1 cellular context compared by ENCODE assay signal in the genomic region with DNA sequence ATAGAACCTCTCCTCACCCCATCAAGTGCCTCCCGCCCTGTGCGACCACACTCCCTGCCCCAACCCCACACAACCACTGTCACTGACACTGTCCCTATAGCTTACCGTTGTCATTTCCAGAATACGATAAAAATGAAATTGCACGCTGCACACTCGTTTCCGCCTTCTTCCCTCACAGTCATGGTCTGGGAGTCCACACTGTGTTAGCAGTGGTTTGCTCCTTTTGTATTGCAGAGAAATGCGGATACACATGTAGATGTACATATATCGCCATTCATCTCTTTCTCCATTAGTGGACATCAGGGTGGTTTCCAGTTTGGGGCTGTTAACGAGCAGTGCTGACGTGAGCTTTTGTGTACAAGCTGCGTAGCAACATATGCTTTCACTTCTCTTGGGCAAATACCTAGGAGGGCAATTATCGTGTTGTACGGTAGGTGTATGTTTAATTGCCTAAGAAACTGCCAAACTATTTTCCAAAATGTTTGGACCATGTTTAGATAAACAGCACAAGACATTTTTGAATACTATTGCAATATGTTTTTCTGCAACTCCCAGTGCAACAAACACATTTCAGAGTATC.
TF ChIP-seq lines count a peak whose summit lies in the region.

No MANE protein-coding gene starts in this region.

TF ChIP-seq in GM23338, 12 proteins besides CTCF, POLR2A, EP300 and RAD21 (continued from another document):
- TF ChIP-seq, protein P1, sequence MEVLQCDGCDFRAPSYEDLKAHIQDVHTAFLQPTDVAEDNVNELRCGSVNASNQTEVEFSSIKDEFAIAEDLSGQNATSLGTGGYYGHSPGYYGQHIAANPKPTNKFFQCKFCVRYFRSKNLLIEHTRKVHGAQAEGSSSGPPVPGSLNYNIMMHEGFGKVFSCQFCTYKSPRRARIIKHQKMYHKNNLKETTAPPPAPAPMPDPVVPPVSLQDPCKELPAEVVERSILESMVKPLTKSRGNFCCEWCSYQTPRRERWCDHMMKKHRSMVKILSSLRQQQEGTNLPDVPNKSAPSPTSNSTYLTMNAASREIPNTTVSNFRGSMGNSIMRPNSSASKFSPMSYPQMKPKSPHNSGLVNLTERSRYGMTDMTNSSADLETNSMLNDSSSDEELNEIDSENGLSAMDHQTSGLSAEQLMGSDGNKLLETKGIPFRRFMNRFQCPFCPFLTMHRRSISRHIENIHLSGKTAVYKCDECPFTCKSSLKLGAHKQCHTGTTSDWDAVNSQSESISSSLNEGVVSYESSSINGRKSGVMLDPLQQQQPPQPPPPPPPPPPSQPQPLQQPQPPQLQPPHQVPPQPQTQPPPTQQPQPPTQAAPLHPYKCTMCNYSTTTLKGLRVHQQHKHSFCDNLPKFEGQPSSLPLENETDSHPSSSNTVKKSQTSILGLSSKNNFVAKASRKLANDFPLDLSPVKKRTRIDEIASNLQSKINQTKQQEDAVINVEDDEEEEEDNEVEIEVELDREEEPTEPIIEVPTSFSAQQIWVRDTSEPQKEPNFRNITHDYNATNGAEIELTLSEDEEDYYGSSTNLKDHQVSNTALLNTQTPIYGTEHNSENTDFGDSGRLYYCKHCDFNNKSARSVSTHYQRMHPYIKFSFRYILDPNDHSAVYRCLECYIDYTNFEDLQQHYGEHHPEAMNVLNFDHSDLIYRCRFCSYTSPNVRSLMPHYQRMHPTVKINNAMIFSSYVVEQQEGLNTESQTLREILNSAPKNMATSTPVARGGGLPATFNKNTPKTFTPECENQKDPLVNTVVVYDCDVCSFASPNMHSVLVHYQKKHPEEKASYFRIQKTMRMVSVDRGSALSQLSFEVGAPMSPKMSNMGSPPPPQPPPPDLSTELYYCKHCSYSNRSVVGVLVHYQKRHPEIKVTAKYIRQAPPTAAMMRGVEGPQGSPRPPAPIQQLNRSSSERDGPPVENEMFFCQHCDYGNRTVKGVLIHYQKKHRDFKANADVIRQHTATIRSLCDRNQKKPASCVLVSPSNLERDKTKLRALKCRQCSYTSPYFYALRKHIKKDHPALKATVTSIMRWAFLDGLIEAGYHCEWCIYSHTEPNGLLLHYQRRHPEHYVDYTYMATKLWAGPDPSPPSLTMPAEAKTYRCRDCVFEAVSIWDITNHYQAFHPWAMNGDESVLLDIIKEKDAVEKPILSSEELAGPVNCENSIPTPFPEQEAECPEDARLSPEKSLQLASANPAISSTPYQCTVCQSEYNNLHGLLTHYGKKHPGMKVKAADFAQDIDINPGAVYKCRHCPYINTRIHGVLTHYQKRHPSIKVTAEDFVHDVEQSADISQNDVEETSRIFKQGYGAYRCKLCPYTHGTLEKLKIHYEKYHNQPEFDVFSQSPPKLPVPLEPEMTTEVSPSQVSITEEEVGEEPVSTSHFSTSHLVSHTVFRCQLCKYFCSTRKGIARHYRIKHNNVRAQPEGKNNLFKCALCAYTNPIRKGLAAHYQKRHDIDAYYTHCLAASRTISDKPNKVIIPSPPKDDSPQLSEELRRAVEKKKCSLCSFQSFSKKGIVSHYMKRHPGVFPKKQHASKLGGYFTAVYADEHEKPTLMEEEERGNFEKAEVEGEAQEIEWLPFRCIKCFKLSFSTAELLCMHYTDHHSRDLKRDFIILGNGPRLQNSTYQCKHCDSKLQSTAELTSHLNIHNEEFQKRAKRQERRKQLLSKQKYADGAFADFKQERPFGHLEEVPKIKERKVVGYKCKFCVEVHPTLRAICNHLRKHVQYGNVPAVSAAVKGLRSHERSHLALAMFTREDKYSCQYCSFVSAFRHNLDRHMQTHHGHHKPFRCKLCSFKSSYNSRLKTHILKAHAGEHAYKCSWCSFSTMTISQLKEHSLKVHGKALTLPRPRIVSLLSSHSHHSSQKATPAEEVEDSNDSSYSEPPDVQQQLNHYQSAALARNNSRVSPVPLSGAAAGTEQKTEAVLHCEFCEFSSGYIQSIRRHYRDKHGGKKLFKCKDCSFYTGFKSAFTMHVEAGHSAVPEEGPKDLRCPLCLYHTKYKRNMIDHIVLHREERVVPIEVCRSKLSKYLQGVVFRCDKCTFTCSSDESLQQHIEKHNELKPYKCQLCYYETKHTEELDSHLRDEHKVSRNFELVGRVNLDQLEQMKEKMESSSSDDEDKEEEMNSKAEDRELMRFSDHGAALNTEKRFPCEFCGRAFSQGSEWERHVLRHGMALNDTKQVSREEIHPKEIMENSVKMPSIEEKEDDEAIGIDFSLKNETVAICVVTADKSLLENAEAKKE (CRISPR knock-in tag; IDR thresholded peaks at IDR 0.05), result no peak
- TF ChIP-seq NANOG (IDR thresholded peaks at IDR 0.05; ENCODE audit: borderline replicate concordance) (no peak), EZH2 (IDR thresholded peaks at IDR 0.05; ENCODE audit: low read depth, unreplicated experiment) (no peak), POLR2AphosphoS5 (IDR thresholded peaks at IDR 0.05; ENCODE audit: low read depth) (no peak)
